Comparison of ENCODE assay signal across 1 cellular context in genomic region chrX:120486786-120487185, GRCh38.
TF ChIP-seq lines count a peak whose summit lies in the region.

No MANE protein-coding gene starts in this region.

TF ChIP-seq in HepG2, 621 proteins besides CTCF, POLR2A, EP300 and RAD21 (continued from another document and continues in another):
- TF ChIP-seq ZNF362 (CRISPR knock-in tag; IDR thresholded peaks at IDR 0.05; ENCODE audit: borderline replicate concordance) (peak; percentile 70; the same call in 1 of the 2 replicates), SETDB1 (CRISPR knock-in tag; IDR thresholded peaks at IDR 0.05; ENCODE audit: borderline replicate concordance) (no peak), ATF4 (CRISPR knock-in tag; IDR thresholded peaks at IDR 0.05) (no peak), NR2F2 (IDR thresholded peaks at IDR 0.05; ENCODE audit: borderline replicate concordance, low read depth) (peak; percentile 94), MEIS1 (CRISPR knock-in tag; IDR thresholded peaks at IDR 0.05; ENCODE audit: borderline replicate concordance) (no peak), MXD4 (CRISPR knock-in tag; IDR thresholded peaks at IDR 0.05) (no peak), DNMT3B (CRISPR knock-in tag; conservative IDR thresholded peaks at IDR 0.05) (no peak), ZNF740 (CRISPR knock-in tag; IDR thresholded peaks at IDR 0.05) (no peak), NPAS2 (CRISPR knock-in tag; IDR thresholded peaks at IDR 0.05; ENCODE audit: borderline replicate concordance) (no peak), ZNF639 (CRISPR knock-in tag; conservative IDR thresholded peaks at IDR 0.05) (no peak), ZNF138 (CRISPR knock-in tag; IDR thresholded peaks at IDR 0.05; ENCODE audit: low read depth) (no peak), SOX13 (IDR thresholded peaks at IDR 0.05) (0 out of 2 replicates have a peak, but pooled peaks have one; percentile 36), SOX13 (CRISPR knock-in tag; conservative IDR thresholded peaks at IDR 0.05 in 1 of 2, IDR thresholded peaks at IDR 0.05 in 1 of 2) (peak in 1 of 2 experiments; percentile 81; a peak in 2 of 4 replicates), RXRA (CRISPR knock-in tag; IDR thresholded peaks at IDR 0.05) (peak; percentile 64; the same call in 1 of the 2 replicates), ZNF232 (CRISPR knock-in tag; IDR thresholded peaks at IDR 0.05; ENCODE audit: borderline replicate concordance) (no peak), MXD3 (CRISPR knock-in tag; IDR thresholded peaks at IDR 0.05) (no peak), MIER2 (CRISPR knock-in tag; IDR thresholded peaks at IDR 0.05) (no peak), FOXC1 (CRISPR knock-in tag; IDR thresholded peaks at IDR 0.05; ENCODE audit: borderline replicate concordance) (no peak), ZNF12 (CRISPR knock-in tag; IDR thresholded peaks at IDR 0.05) (no peak), SAP130 (CRISPR knock-in tag; IDR thresholded peaks at IDR 0.05; ENCODE audit: low read depth) (peak; percentile 61), ZUFSP (CRISPR knock-in tag; IDR thresholded peaks at IDR 0.05; ENCODE audit: borderline replicate concordance) (no peak), ZNF597 (CRISPR knock-in tag; IDR thresholded peaks at IDR 0.05) (no peak), SMAD1 (CRISPR knock-in tag; IDR thresholded peaks at IDR 0.05; ENCODE audit: borderline replicate concordance, low read depth) (no peak), ZNF768 (CRISPR knock-in tag; IDR thresholded peaks at IDR 0.05) (no peak), SOX6 (IDR thresholded peaks at IDR 0.05) (no peak), SOX6 (CRISPR knock-in tag; IDR thresholded peaks at IDR 0.05) (peak; percentile 80), NFYC (CRISPR knock-in tag; IDR thresholded peaks at IDR 0.05) (no peak), ZNF644 (CRISPR knock-in tag; IDR thresholded peaks at IDR 0.05; ENCODE audit: low read depth) (no peak), SRSF1 (optimal IDR thresholded peaks at IDR 0.05; ENCODE audit: low read depth, low read length) (no peak), BCL6 (CRISPR knock-in tag; IDR thresholded peaks at IDR 0.05) (peak; percentile 84; the same call in 1 of the 2 replicates), ZNF142 (CRISPR knock-in tag; IDR thresholded peaks at IDR 0.05) (no peak), TCF7L2 (IDR thresholded peaks at IDR 0.05; ENCODE audit: low read depth, low read length) (no peak), JDP2 (CRISPR knock-in tag; IDR thresholded peaks at IDR 0.05; ENCODE audit: borderline replicate concordance) (no peak), MNT (IDR thresholded peaks at IDR 0.05) (peak; percentile 41; the same call in 1 of the 2 replicates), ZNF710 (CRISPR knock-in tag; IDR thresholded peaks at IDR 0.05; ENCODE audit: borderline replicate concordance) (peak; percentile 87; the same call in 1 of the 2 replicates), EZH2 (conservative IDR thresholded peaks at IDR 0.05; ENCODE audit: low read depth, low read length) (no peak), ZNF276 (CRISPR knock-in tag; IDR thresholded peaks at IDR 0.05; ENCODE audit: low read depth) (no peak), ZXDC (CRISPR knock-in tag; IDR thresholded peaks at IDR 0.05) (no peak)
